8 cellular contexts compared by ENCODE assay signal in the genomic region with DNA sequence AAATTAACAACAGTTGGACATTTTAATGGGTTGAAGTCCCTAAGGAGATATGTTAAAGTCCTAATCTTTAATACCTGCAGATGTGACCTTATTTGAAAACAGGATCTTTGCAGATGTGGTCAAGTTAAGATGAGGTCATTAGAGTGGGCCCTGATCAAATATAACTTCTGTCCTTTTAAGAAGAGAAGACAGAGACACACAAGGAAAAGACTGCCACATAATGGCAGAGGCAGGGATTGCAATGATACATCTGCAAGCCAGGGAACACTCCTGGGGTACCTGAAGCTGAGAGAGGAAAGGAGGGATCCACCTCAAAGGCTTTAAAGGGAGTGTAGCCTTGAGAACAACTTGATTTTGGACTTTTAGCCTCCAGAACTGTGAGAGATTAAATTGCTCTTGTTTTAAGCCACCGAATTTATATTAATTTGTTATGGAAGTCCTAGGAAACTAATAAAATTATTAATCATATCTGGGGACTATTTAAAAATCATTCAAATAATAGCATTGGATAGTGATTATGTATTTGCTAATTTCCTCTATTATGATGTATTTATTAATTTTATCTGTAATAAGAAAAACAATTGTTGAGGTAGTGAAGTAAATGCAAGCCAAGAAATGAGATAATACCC.
DNase-seq lines count a peak whose midpoint lies in the region; ATAC-seq and TF ChIP-seq lines count a peak whose summit lies in the region.

No MANE protein-coding gene starts in this region.

- no peaks in the 10 kb centered on the region for H3K9me3 Mint-ChIP-seq in type B pancreatic cell
- no peaks in the 10 kb centered on the region for H3K9me3 Mint-ChIP-seq in stimulated activated memory B cell treated with anti-CD40 and anti-IgM and Interleukin-4, amounts not matched to agents 10 μg/mL and 1 μg/mL and 100 μg/mL, for 72 hours

- no peaks in the 10 kb centered on the region for H3K27me3 Mint-ChIP-seq in type B pancreatic cell
- H3K27me3 Mint-ChIP-seq in stimulated activated memory B cell treated with anti-CD40 and anti-IgM and Interleukin-4, amounts not matched to agents 10 μg/mL and 1 μg/mL and 100 μg/mL, for 72 hours = no peaks in the 10 kb centered on the region

- peak; percentile 33 for DNase-seq in DMS 273 (lab: John Stamatoyannopoulos, UW; ENCODE audit: unreplicated experiment)
- DNase-seq in DMS 273 treated with DMSO at 0.1 percent for 48 hours (lab: John Stamatoyannopoulos, UW) = no peak
- peak; percentile 63 for DNase-seq in NCI-H82 (lab: John Stamatoyannopoulos, UW)
- peak; percentile 12 for DNase-seq in fibroblast of mammary gland (ENCODE audit: low read depth)
- DNase-seq in type B pancreatic cell (ENCODE audit: extremely low spot score, unreplicated experiment) = no peak
- DNase-seq in NCI-H510A (lab: John Stamatoyannopoulos, UW) = no peak

- H3K4me1 Mint-ChIP-seq in type B pancreatic cell (ENCODE audit: unreplicated experiment) = no peaks in the 10 kb centered on the region
- no peaks in the 10 kb centered on the region for H3K4me1 Mint-ChIP-seq in stimulated activated memory B cell treated with anti-CD40 and anti-IgM and Interleukin-4, amounts not matched to agents 10 μg/mL and 1 μg/mL and 100 μg/mL, for 72 hours

- no peaks in the 10 kb centered on the region for H3K36me3 Mint-ChIP-seq in type B pancreatic cell
- no peaks in the 10 kb centered on the region for H3K36me3 Mint-ChIP-seq in stimulated activated memory B cell treated with anti-CD40 and anti-IgM and Interleukin-4, amounts not matched to agents 10 μg/mL and 1 μg/mL and 100 μg/mL, for 72 hours

- no peak overlapping the region for H3K4me3 ChIP-seq in fibroblast of mammary gland (ENCODE audit: control insufficient read depth, low read depth, low read length)

- ATAC-seq in HG02678 (IDR thresholded peaks at IDR 0.05; ENCODE audit: unreplicated experiment) = peak; percentile 85
- ATAC-seq in stimulated activated memory B cell treated with anti-CD40 and anti-IgM and Interleukin-4, amounts not matched to agents 10 μg/mL and 1 μg/mL and 100 μg/mL, for 72 hours = no peak

- no peak overlapping the region for H3K4me3 Mint-ChIP-seq in type B pancreatic cell
- no peak overlapping the region for H3K4me3 Mint-ChIP-seq in stimulated activated memory B cell treated with anti-CD40 and anti-IgM and Interleukin-4, amounts not matched to agents 10 μg/mL and 1 μg/mL and 100 μg/mL, for 72 hours

- H3K27ac Mint-ChIP-seq in type B pancreatic cell = no peak overlapping the region
- no peak overlapping the region for H3K27ac Mint-ChIP-seq in stimulated activated memory B cell treated with anti-CD40 and anti-IgM and Interleukin-4, amounts not matched to agents 10 μg/mL and 1 μg/mL and 100 μg/mL, for 72 hours

- peak; percentile 43 for TF ChIP-seq CTCF in fibroblast of mammary gland (conservative IDR thresholded peaks at IDR 0.05; ENCODE audit: control insufficient read depth, insufficient read depth, low read depth, low read length)
- peak; percentile 72 for TF ChIP-seq CTCF in type B pancreatic cell (conservative IDR thresholded peaks at IDR 0.05)

Comparison
In these comparisons a context has a peak if more than half of its experiments do, and no peak if none do; other contexts are left out.
1. DNase-seq: peak in DMS 273 (single experiment), NCI-H82 (single experiment) and fibroblast of mammary gland (single experiment); none in DMS 273 treated with DMSO at 0.1 percent for 48 hours (single experiment), type B pancreatic cell (single experiment) and NCI-H510A (single experiment).